ENCODE assay signal across 9 cellular contexts in genomic region chr20:58458342-58459057, GRCh38. TPM values are rescaled to one million over a fixed set of nuclear protein-coding genes. Genes with fewer than 3 reads are reported as not detected.
DNase-seq lines count a peak whose midpoint lies in the region; ATAC-seq, FAIRE-seq and TF ChIP-seq lines count a peak whose summit lies in the region.
"Had no signal": no experiment of that assay in that cellular context is flagged by ENCODE, and none has a peak within 500 bp of the region (broad histone marks: within the 10 kb centered on the region; RNA-seq: fewer than 3 reads in every experiment).

No MANE protein-coding gene starts in this region.

- DNase-seq in fibroblast of pulmonary artery (ENCODE audit: low read depth) (peak; percentile 52), omental fat pad (ENCODE audit: low spot score) (no peak), NCI-H345 (lab: John Stamatoyannopoulos, UW) (no peak), kidney (no peak)
- no peak for DNase-seq in stimulated activated CD4-positive, alpha-beta T cell treated with anti-CD3 and anti-CD28 coated beads, Interleukin-4, amount 100 ng/mL, for 1 hour

- no peak for FAIRE-seq in kidney (lab: Jason Lieb, UNC)
- FAIRE-seq: TTC549 had no signal

- no peaks in the 10 kb centered on the region for H3K4me1 ChIP-seq in kidney (ENCODE audit: control insufficient read depth in 1 of 2, insufficient read depth in 1 of 2, low read depth in 1 of 2, low read length in 2 of 2)

- no peak overlapping the region for H3K9ac ChIP-seq in kidney (ENCODE audit: low read length in 2 of 2)

- no peaks in the 10 kb centered on the region for H3K36me3 ChIP-seq in kidney (ENCODE audit: control insufficient read depth in 1 of 2, insufficient read depth in 2 of 2, low read length in 2 of 2)

- ATAC-seq in GM18499 (IDR thresholded peaks at IDR 0.05; ENCODE audit: insufficient read depth, unreplicated experiment) (peak; percentile 97), GM21528 (IDR thresholded peaks at IDR 0.05; ENCODE audit: low FRiP score, unreplicated experiment) (peak; percentile 97), HG03469 (IDR thresholded peaks at IDR 0.05; ENCODE audit: unreplicated experiment) (peak; percentile 92), omental fat pad (ENCODE audit: low FRiP score) (no peak)

- H3K9me3 ChIP-seq in kidney (ENCODE audit: control insufficient read depth in 1 of 2, low read length in 2 of 2): no peaks in the 10 kb centered on the region

- TF ChIP-seq CTCF in fibroblast of pulmonary artery (IDR thresholded peaks at IDR 0.05; ENCODE audit: low read length, missing control alignments): no peak
- no peak for TF ChIP-seq CTCF in omental fat pad (IDR thresholded peaks at IDR 0.05)
- no peak for TF ChIP-seq CTCF in kidney (IDR thresholded peaks at IDR 0.05; ENCODE audit: borderline replicate concordance, extremely low read depth, insufficient read depth)

- H3K27ac ChIP-seq in kidney (ENCODE audit: low read depth in 2 of 2, low read length in 2 of 2): no peak overlapping the region

- intact Hi-C loops in kidney (cut with DNase I): no loop called here

- H3K4me3 ChIP-seq in fibroblast of pulmonary artery (replicated peaks; ENCODE audit: low read depth, low read length): no peak overlapping the region
- no peak overlapping the region for H3K4me3 ChIP-seq in kidney (ENCODE audit: low read length in 2 of 2)

RNA-seq across cellular contexts. Expression of gene APCDD1L, which starts 56.7 kb away (rescaled TPM):
- under 1 TPM in 1 of 4 donors, not detected in 3; 0.19 TPM for total RNA-seq in omental fat pad
- total RNA-seq in kidney: 1.2 TPM
- polyA plus RNA-seq in kidney (ENCODE audit: insufficient read depth, low read depth, low replicate concordance): 4.5 TPM
